13 cellular contexts compared by ENCODE assay signal in the genomic region with DNA sequence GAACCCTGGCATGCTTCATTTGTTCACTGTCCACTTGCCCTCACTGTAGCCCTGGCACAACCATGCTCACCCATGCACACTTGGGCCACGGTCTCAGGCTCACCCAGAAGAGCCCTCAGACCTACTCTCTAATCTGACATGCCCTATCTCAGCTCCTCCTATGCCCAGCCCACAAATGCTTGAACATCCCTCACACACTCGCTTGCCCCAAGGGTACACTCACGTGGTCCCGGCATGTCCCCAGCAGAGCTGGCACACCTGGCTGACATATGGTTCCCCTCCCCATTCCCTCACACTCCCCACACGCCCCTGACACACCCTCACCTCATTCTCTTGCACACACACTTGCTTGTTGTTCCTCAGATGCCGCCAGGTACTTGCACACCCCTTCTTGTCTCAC.
"Had no signal": no experiment of that assay in that cellular context is flagged by ENCODE, and none has a peak within 500 bp of the region (broad histone marks: within the 10 kb centered on the region; RNA-seq: fewer than 3 reads in every experiment).

No MANE protein-coding gene starts in this region.

- ATAC-seq: activated naive CD8-positive, alpha-beta T cell treated with anti-CD3 and anti-CD28 coated beads, Interleukin-2, amount 50 U/mL, for 24 hours had no signal

- H3K4me3 ChIP-seq: ascending aorta, cardiac muscle cell, left ventricle myocardium inferior, right atrium auricular region, skin epidermis, tibial artery had no signal

- H3K27me3 ChIP-seq: cardiac muscle cell, right atrium auricular region had no signal

- H3K4me1 ChIP-seq: ascending aorta, right atrium auricular region had no signal

- H3K27ac Mint-ChIP-seq: activated naive CD8-positive, alpha-beta T cell treated with anti-CD3 and anti-CD28 coated beads, Interleukin-2, amount 50 U/mL, for 24 hours had no signal

- H3K27ac ChIP-seq: ascending aorta, cardiac muscle cell, epithelial cell of prostate, left ventricle myocardium inferior, right atrium auricular region, tibial artery had no signal

- H3K4me3 Mint-ChIP-seq: activated naive CD8-positive, alpha-beta T cell treated with anti-CD3 and anti-CD28 coated beads, Interleukin-2, amount 50 U/mL, for 24 hours had no signal

- H3K36me3 ChIP-seq: ascending aorta, cardiac muscle cell, left ventricle myocardium inferior, right atrium auricular region, tibial artery had no signal

- DNase-seq: activated CD4-positive, CD25-positive, alpha-beta regulatory T cell; activated naive CD8-positive, alpha-beta T cell treated with anti-CD3 and anti-CD28 coated beads, Interleukin-2, amount 50 U/mL, for 24 hours; activated T-cell treated with anti-CD3 and anti-CD28 coated beads, Interleukin-2, amount 50 U/mL, for 48 hours; effector CD4-positive, alpha-beta T cell; kidney; left ventricle myocardium inferior; mesendoderm; tibial artery had no signal

- H3K9me3 Mint-ChIP-seq: activated naive CD8-positive, alpha-beta T cell treated with anti-CD3 and anti-CD28 coated beads, Interleukin-2, amount 50 U/mL, for 24 hours had no signal

- H3K9me3 ChIP-seq: ascending aorta, left ventricle myocardium inferior, right atrium auricular region, tibial artery had no signal
